In the genomic region with DNA sequence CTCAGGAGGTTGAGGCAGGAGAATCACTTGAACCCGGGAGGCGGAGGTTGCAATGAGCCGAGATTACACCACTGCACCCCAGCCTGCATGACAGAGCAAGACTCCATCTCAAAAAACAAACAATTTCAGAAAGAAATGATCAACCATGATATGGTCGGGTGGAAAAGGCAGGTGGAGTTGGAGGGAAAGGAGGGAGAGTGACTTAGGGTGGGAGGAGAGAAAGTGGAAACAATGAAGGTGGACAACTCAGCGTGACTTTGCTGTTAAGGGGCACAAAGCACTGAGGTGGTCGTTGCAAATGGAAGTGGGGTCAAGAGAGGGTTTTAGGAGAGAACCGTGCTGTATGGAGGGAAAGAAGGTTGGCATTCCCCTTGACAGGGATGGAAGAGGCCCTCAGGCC, we compare ENCODE assay signal across 22 cellular contexts. TPM values are rescaled to one million over a fixed set of nuclear protein-coding genes. Genes with fewer than 3 reads are reported as not detected.
"Had no signal": no experiment of that assay in that cellular context is flagged by ENCODE, and none has a peak within 500 bp of the region (broad histone marks: within the 10 kb centered on the region; RNA-seq: fewer than 3 reads in every experiment).

No MANE protein-coding gene starts in this region.

- DNase-seq: IMR-90, Karpas-422, KG1, MG63, NCI-H1092, NCI-H1105 treated with DMSO at 0.1 percent for 48 hours, NCI-H1417 treated with DMSO at 0.1 percent for 48 hours, NCI-H146, NCI-H1694 treated with DMSO at 0.1 percent for 48 hours, NCI-H1930, NCI-H2081, NCI-H2107, NCI-H2227 treated with DMSO at 0.1 percent for 48 hours, NCI-H524, NCI-H526 treated with DMSO at 0.1 percent for 48 hours, NCI-H774, SHP77 had no signal

- H3K4me3 ChIP-seq: MG63 had no signal

- H3K36me3 ChIP-seq: MG63 had no signal

- H3K27me3 ChIP-seq: MG63 had no signal

- H3K9me3 ChIP-seq: MG63 had no signal

- FAIRE-seq: HepG2 had no signal

- ATAC-seq: HepG2, Panc1, SK-N-SH treated with all-trans-retinoic acid at 6 μM for 48 hours had no signal

RNA-seq across cellular contexts. Expression of a gene that starts 30.0 kb away (rescaled TPM):
- total RNA-seq: HepG2, HT-29, IMR-90, SK-MEL-5 had no signal
